ENCODE assay signal across 8 cellular contexts in genomic region chr3:52154135-52155094, GRCh38. TPM values are rescaled to one million over a fixed set of nuclear protein-coding genes. Genes with fewer than 3 reads are reported as not detected.
DNase-seq lines count a peak whose midpoint lies in the region; ATAC-seq, FAIRE-seq and TF ChIP-seq lines count a peak whose summit lies in the region.

POC1A (minus strand) TSS chr3:52154423; CDS start chr3:52154372, 51 bp downstream.

- H3K27ac ChIP-seq in small intestine (ENCODE audit: low read depth in 1 of 2, low read length in 1 of 2): peak within 1 kb of the TSS; percentile 70 to 95

- peak within 1 kb of the TSS; percentile 96 for H3K27ac Mint-ChIP-seq in WTC11

- DNase-seq in AG08395 (ENCODE audit: low spot score): peak; percentile 97
- peak; percentile 88 for DNase-seq in NCI-H2227 treated with DMSO at 0.1 percent for 48 hours (lab: John Stamatoyannopoulos, UW)
- DNase-seq in WTC11 (ENCODE audit: low spot score): peak; percentile 92
- DNase-seq in bronchial epithelial cell (ENCODE audit: low read depth): peak; percentile 93
- DNase-seq in iPS-NIHi7 (ENCODE audit: extremely low spot score): peak; percentile 94
- DNase-seq in small intestine: peak; percentile 99

- TF ChIP-seq POLR2A in GM18951 (IDR thresholded peaks at IDR 0.05; ENCODE audit: extremely low read depth, insufficient read depth, insufficient read length): peak; percentile 74

- H3K4me1 Mint-ChIP-seq in WTC11: peaks cover 33% of the 10 kb centered on the region

- no peaks in the 10 kb centered on the region for H3K4me1 ChIP-seq in small intestine (ENCODE audit: control insufficient read depth in 2 of 2, insufficient read depth in 1 of 2, low read depth in 1 of 2, low read length in 1 of 2)

- H3K27me3 ChIP-seq in bronchial epithelial cell (ENCODE audit: control insufficient read depth, insufficient read depth, low read length) (no peaks in the 10 kb centered on the region), small intestine (ENCODE audit: control insufficient read depth in 2 of 2, insufficient read depth in 2 of 2, low read length in 2 of 2) (no peaks in the 10 kb centered on the region)

- no peak; the same call in 1 of the 2 replicates for TF ChIP-seq CTCF in WTC11 (IDR thresholded peaks at IDR 0.05)
- no peak for TF ChIP-seq CTCF in bronchial epithelial cell (IDR thresholded peaks at IDR 0.05; ENCODE audit: insufficient read depth, low read length, severe bottlenecking)

- in situ Hi-C loops in GM18951 (cut with MboI; ENCODE audit: low sequenced_read_pairs, unreplicated experiment): no loop called here

- peak; percentile 18 for FAIRE-seq in bronchial epithelial cell (lab: Jason Lieb, UNC)
- FAIRE-seq in small intestine (lab: Jason Lieb, UNC): no peak

- H3K9me3 ChIP-seq in small intestine (ENCODE audit: control insufficient read depth, low read depth): no peaks in the 10 kb centered on the region

- CTCF ChIA-PET in WTC11 (lab: Charles Lee): interaction anchor here (0.8 to 1.9 kb wide), 26 partner anchors 9 to 436 kb away, joined by 3 to 19 read pairs (median 4); partner anchors contain the start of genes ABHD14B, DUSP7, RPL29 and RRP9

- H3K36me3 ChIP-seq in bronchial epithelial cell (ENCODE audit: control insufficient read depth, insufficient read depth, low read length) (no peaks in the 10 kb centered on the region), small intestine (ENCODE audit: control insufficient read depth in 2 of 2, insufficient read depth in 2 of 2, low read length in 2 of 2) (no peaks in the 10 kb centered on the region)

- H3K9me3 Mint-ChIP-seq in WTC11: no peaks in the 10 kb centered on the region

- WGBS in small intestine, 3 donors: 0% methylated on average over 58 to 83 of the region's 83 CpGs

- no peaks in the 10 kb centered on the region for H3K27me3 Mint-ChIP-seq in WTC11 (ENCODE audit: low read depth)

- H3K4me3 ChIP-seq in bronchial epithelial cell (ENCODE audit: low read depth, low read length) (peak within 1 kb of the TSS; percentile 68), small intestine (ENCODE audit: low read depth in 1 of 2, low read length in 2 of 2) (peak within 1 kb of the TSS; percentile 39 to 72)

- H3K4me3 Mint-ChIP-seq in WTC11: peak within 1 kb of the TSS; percentile 91

- peaks cover 2% of the 10 kb centered on the region; the same call in 1 of the 2 replicates for H3K36me3 Mint-ChIP-seq in WTC11

- POLR2A ChIA-PET in WTC11 (lab: Charles Lee): interaction anchor here (0.6 to 2.0 kb wide), 13 partner anchors 23 to 1563 kb away, joined by 3 to 10 read pairs (median 3); partner anchors contain the start of genes ACY1 and DUSP7

- ATAC-seq in HG03175 (IDR thresholded peaks at IDR 0.05; ENCODE audit: unreplicated experiment) (peak; percentile 83), WTC11 (peak; percentile 92)

TF ChIP-seq in WTC11, 78 proteins besides CTCF, POLR2A, EP300 and RAD21 (continues in another document):
- TF ChIP-seq EMX1 (CRISPR knock-in tag; IDR thresholded peaks at IDR 0.05): no peak
- TF ChIP-seq ZNF263 (CRISPR knock-in tag; IDR thresholded peaks at IDR 0.05; ENCODE audit: low read depth): no peak
- TF ChIP-seq SP1 (CRISPR knock-in tag; conservative IDR thresholded peaks at IDR 0.05): peak; percentile 95
- TF ChIP-seq SMAD3 (CRISPR knock-in tag; IDR thresholded peaks at IDR 0.05; ENCODE audit: borderline replicate concordance): 0 out of 2 replicates have a peak, but pooled peaks have one; percentile 81
- peak; percentile 80; the same call in 1 of the 2 replicates for TF ChIP-seq FOXP1 (CRISPR knock-in tag; IDR thresholded peaks at IDR 0.05; ENCODE audit: borderline replicate concordance)
- no peak for TF ChIP-seq ZBTB43 (CRISPR knock-in tag; IDR thresholded peaks at IDR 0.05)
- TF ChIP-seq GABPB1 (CRISPR knock-in tag; IDR thresholded peaks at IDR 0.05): peak; percentile 97
- TF ChIP-seq HMGXB4 (CRISPR knock-in tag; IDR thresholded peaks at IDR 0.05): peak; percentile 57; the same call in 1 of the 2 replicates
- no peak for TF ChIP-seq ZNF138 (CRISPR knock-in tag; conservative IDR thresholded peaks at IDR 0.05)
- TF ChIP-seq TCF7 (CRISPR knock-in tag; IDR thresholded peaks at IDR 0.05; ENCODE audit: low read depth): peak; percentile 58; the same call in 1 of the 2 replicates
- TF ChIP-seq ARID4B (CRISPR knock-in tag; IDR thresholded peaks at IDR 0.05; ENCODE audit: borderline replicate concordance): peak; percentile 74; the same call in 1 of the 2 replicates
- TF ChIP-seq FOXK1 (CRISPR knock-in tag; IDR thresholded peaks at IDR 0.05): peak; percentile 68
- TF ChIP-seq NR2C2 (CRISPR knock-in tag; IDR thresholded peaks at IDR 0.05): no peak
- peak; percentile 80; the same call in 1 of the 2 replicates for TF ChIP-seq MYBL2 (CRISPR knock-in tag; IDR thresholded peaks at IDR 0.05)
- TF ChIP-seq ATF6 (CRISPR knock-in tag; IDR thresholded peaks at IDR 0.05): no peak

RNA-seq across cellular contexts. Expression of gene POC1A, which starts in this region (rescaled TPM):
- total RNA-seq in WTC11 (2021) (31.3 to 36.2 TPM (median 34.9 TPM) in 3 replicates), bronchial epithelial cell (1.8 and 3.3 TPM in 2 replicates)
- polyA plus RNA-seq in small intestine: 10 to 100 TPM in 1 of 3 donors, 1 to 10 TPM in 2; 2.7 to 19.4 (median 4.1) TPM

Comparison
In these comparisons a context has a peak if more than half of its experiments do, and no peak if none do; other contexts are left out.
1. Peak in every context shown above with its lines: DNase-seq, ATAC-seq, H3K4me3 ChIP-seq and H3K27ac ChIP-seq.